ENCODE assay signal across 24 cellular contexts in genomic region chr10:12793106-12793505, GRCh38.
DNase-seq lines count a peak whose midpoint lies in the region; ATAC-seq, FAIRE-seq and TF ChIP-seq lines count a peak whose summit lies in the region.
"Had no signal": no experiment of that assay in that cellular context is flagged by ENCODE, and none has a peak within 500 bp of the region (broad histone marks: within the 10 kb centered on the region; RNA-seq: fewer than 3 reads in every experiment).

No MANE protein-coding gene starts in this region.

- peaks cover 5 to 26% of the 10 kb centered on the region in 2 donors for H3K36me3 Mint-ChIP-seq in activated naive CD4-positive, alpha-beta T cell treated with anti-CD3 and anti-CD28 coated beads, Interleukin-2, amount 50 U/mL, for 72 hours

- H3K23ac ChIP-seq in mesenchymal stem cell (ENCODE audit: low read length in 2 of 2) = no peak overlapping the region

- H3K9me2 ChIP-seq in hepatocyte (replicated peaks; ENCODE audit: insufficient read depth) = no peaks in the 10 kb centered on the region

- H2AFZ ChIP-seq in hepatocyte = no peak overlapping the region
- H2AFZ ChIP-seq in mesenchymal stem cell (ENCODE audit: low read depth, low read length) = no peak overlapping the region
- H2AFZ ChIP-seq: GM23338 had no signal

- H3K4me2 ChIP-seq in hepatocyte (no peak overlapping the region), mesenchymal stem cell (ENCODE audit: low read length, poor library complexity, severe bottlenecking) (no peak overlapping the region)
- H3K4me2 ChIP-seq: A549; BLaER1 treated with 17β-estradiol and CSF1 and Interleukin-3, amounts not matched to agents 10 nM and 100 nM; GM23338 had no signal

- no peak overlapping the region for H2BK5ac ChIP-seq in mesenchymal stem cell (ENCODE audit: low read depth, low read length, poor library complexity, severe bottlenecking)

- H3K14ac ChIP-seq in mesenchymal stem cell (ENCODE audit: low read length in 2 of 2) = no peak overlapping the region

- no peak overlapping the region for H4K8ac ChIP-seq in mesenchymal stem cell (ENCODE audit: low read length)

- H3K9me3 ChIP-seq in hepatocyte (ENCODE audit: low read depth) (no peaks in the 10 kb centered on the region), mesenchymal stem cell (ENCODE audit: control insufficient read depth, low read length) (peaks cover 31% of the 10 kb centered on the region)
- H3K9me3 ChIP-seq: A549, BE2C had no signal

- H3K4me3 ChIP-seq in hepatocyte (no peak overlapping the region), mesenchymal stem cell (ENCODE audit: insufficient read depth in 1 of 2, low read depth in 1 of 2, low read length in 2 of 2) (no peak overlapping the region)
- H3K4me3 ChIP-seq: A549; BLaER1 treated with 17β-estradiol and CSF1 and Interleukin-3, amounts not matched to agents 10 nM and 100 nM; GM23338 had no signal

- H4K91ac ChIP-seq in mesenchymal stem cell (ENCODE audit: low read length) = no peak overlapping the region

- H3K27ac Mint-ChIP-seq in activated naive CD4-positive, alpha-beta T cell treated with anti-CD3 and anti-CD28 coated beads, Interleukin-2, amount 50 U/mL, for 72 hours = no peak overlapping the region
- H3K27ac Mint-ChIP-seq: CD14-positive monocyte; CD4-positive, alpha-beta T cell; CD8-positive, alpha-beta memory T cell; GM23338; H9 had no signal

- no peak overlapping the region for H2BK12ac ChIP-seq in mesenchymal stem cell (ENCODE audit: low read length in 2 of 2)

- 35% methylated on average over 1 of the region's 1 CpG for WGBS in hepatocyte (ENCODE audit: low lambda C conversion rate, missing lambda C conversion rate)
- WGBS in mesenchymal stem cell = 65% methylated on average over 1 of the region's 1 CpG

- no peak for ATAC-seq in HG02852 (IDR thresholded peaks at IDR 0.05; ENCODE audit: unreplicated experiment)
- no peak for ATAC-seq in activated naive CD4-positive, alpha-beta T cell treated with anti-CD3 and anti-CD28 coated beads, Interleukin-2, amount 50 U/mL, for 72 hours
- ATAC-seq: A549, GM23338, HCT116 had no signal

- no peak overlapping the region for H2BK15ac ChIP-seq in mesenchymal stem cell (ENCODE audit: low read depth, poor library complexity, severe bottlenecking)

- peaks cover 5% of the 10 kb centered on the region for H3K79me1 ChIP-seq in mesenchymal stem cell (replicated peaks; ENCODE audit: low read length, poor library complexity, severe bottlenecking)

- H3K79me2 ChIP-seq in hepatocyte = no peaks in the 10 kb centered on the region

- no peak overlapping the region for H2AK5ac ChIP-seq in mesenchymal stem cell (ENCODE audit: low read length, severe bottlenecking)

- no peaks in the 10 kb centered on the region for H4K20me1 ChIP-seq in hepatocyte (ENCODE audit: insufficient read depth, poor library complexity, severe bottlenecking)
- H4K20me1 ChIP-seq: BLaER1 treated with 17β-estradiol and CSF1 and Interleukin-3, amounts not matched to agents 10 nM and 100 nM had no signal

- no peak for TF ChIP-seq CTCF in hepatocyte (IDR thresholded peaks at IDR 0.05; ENCODE audit: poor library complexity)

- no peaks in the 10 kb centered on the region for H3K36me3 ChIP-seq in hepatocyte (replicated peaks; ENCODE audit: insufficient read depth, low read depth)
- peaks cover 24 to 26% of the 10 kb centered on the region in 2 experiments for H3K36me3 ChIP-seq in mesenchymal stem cell (ENCODE audit: control insufficient read depth in 1 of 2, insufficient read depth in 2 of 2, low read depth in 1 of 2, low read length in 2 of 2)
- H3K36me3 ChIP-seq: BE2C had no signal

- no peak for TF ChIP-seq POLR2A in GM12891 (IDR thresholded peaks at IDR 0.05; ENCODE audit: low read depth, low read length)

- H3K4ac ChIP-seq in mesenchymal stem cell (ENCODE audit: low read depth in 1 of 2, low read length in 2 of 2) = no peak overlapping the region

- H3K9me3 Mint-ChIP-seq in activated naive CD4-positive, alpha-beta T cell treated with anti-CD3 and anti-CD28 coated beads, Interleukin-2, amount 50 U/mL, for 72 hours = no peaks in the 10 kb centered on the region
- H3K9me3 Mint-ChIP-seq: CD4-positive, alpha-beta T cell; CD8-positive, alpha-beta memory T cell; GM23338 had no signal

- no peak for FAIRE-seq in GM12891 (lab: Jason Lieb, UNC)
- FAIRE-seq: A549, GM19239 had no signal

- H3K4me1 ChIP-seq in hepatocyte (ENCODE audit: insufficient read depth) = no peaks in the 10 kb centered on the region
- peaks cover 2% of the 10 kb centered on the region for H3K4me1 ChIP-seq in mesenchymal stem cell (ENCODE audit: control insufficient read depth, insufficient read depth, low read depth, low read length)
- H3K4me1 ChIP-seq: A549, BE2C had no signal

- H2BK120ac ChIP-seq in mesenchymal stem cell (ENCODE audit: low read depth, low read length) = no peak overlapping the region

- H3K27ac ChIP-seq in angular gyrus (ENCODE audit: low read depth, low read length) (peak overlapping the region; percentile 7), hepatocyte (peak overlapping the region; percentile 68), mesenchymal stem cell (ENCODE audit: low read length, poor library complexity, severe bottlenecking) (no peak overlapping the region)
- H3K27ac ChIP-seq: A549; BLaER1 treated with 17β-estradiol and CSF1 and Interleukin-3, amounts not matched to agents 10 nM and 100 nM had no signal

- H3K18ac ChIP-seq in mesenchymal stem cell (ENCODE audit: low read depth in 1 of 2, low read length in 2 of 2) = no peak overlapping the region

- peak; percentile 56 for DNase-seq in hepatocyte (ENCODE audit: low spot score)
- DNase-seq in mesenchymal stem cell = peak; percentile 74
- no peak for DNase-seq in NCI-H345 (lab: John Stamatoyannopoulos, UW)
- DNase-seq in GM12891 (ENCODE audit: insufficient read length, low spot score) = no peak
- no peak for DNase-seq in activated naive CD4-positive, alpha-beta T cell treated with anti-CD3 and anti-CD28 coated beads, Interleukin-2, amount 50 U/mL, for 72 hours (ENCODE audit: low spot score in 2 of 2)
- DNase-seq: 8988T; ACHN; AML-193; BE2C; Calu3; CD4-positive, alpha-beta T cell; CD8-positive, alpha-beta memory T cell; DMS53; DMS79 treated with DMSO at 0.1 percent for 48 hours; GF-D8; H9 had no signal

- H3K9ac ChIP-seq in mesenchymal stem cell (ENCODE audit: low read length) = no peak overlapping the region
- H3K9ac ChIP-seq: BLaER1 treated with 17β-estradiol and CSF1 and Interleukin-3, amounts not matched to agents 10 nM and 100 nM had no signal

- no peaks in the 10 kb centered on the region for H3K27me3 ChIP-seq in hepatocyte
- H3K27me3 ChIP-seq in mesenchymal stem cell (ENCODE audit: control insufficient read depth in 1 of 2, insufficient read depth in 1 of 2, low read length in 2 of 2) = no peaks in the 10 kb centered on the region
- H3K27me3 ChIP-seq: BE2C; BLaER1 treated with 17β-estradiol and CSF1 and Interleukin-3, amounts not matched to agents 10 nM and 100 nM had no signal

TF ChIP-seq in GM12891, 5 proteins besides CTCF, POLR2A, EP300 and RAD21:
- TF ChIP-seq TAF1 (IDR thresholded peaks at IDR 0.05; ENCODE audit: low read depth, low read length) = no peak

Comparison
In these comparisons a context has a peak if more than half of its experiments do, and no peak if none do; other contexts are left out.
1. DNase-seq: peak in hepatocyte (single experiment) and mesenchymal stem cell (single experiment); none in NCI-H345 (single experiment), GM12891 (single experiment) and activated naive CD4-positive, alpha-beta T cell treated with anti-CD3 and anti-CD28 coated beads, Interleukin-2, amount 50 U/mL, for 72 hours (0 of 2).